ENCODE assay signal across 8 cellular contexts in the genomic region with DNA sequence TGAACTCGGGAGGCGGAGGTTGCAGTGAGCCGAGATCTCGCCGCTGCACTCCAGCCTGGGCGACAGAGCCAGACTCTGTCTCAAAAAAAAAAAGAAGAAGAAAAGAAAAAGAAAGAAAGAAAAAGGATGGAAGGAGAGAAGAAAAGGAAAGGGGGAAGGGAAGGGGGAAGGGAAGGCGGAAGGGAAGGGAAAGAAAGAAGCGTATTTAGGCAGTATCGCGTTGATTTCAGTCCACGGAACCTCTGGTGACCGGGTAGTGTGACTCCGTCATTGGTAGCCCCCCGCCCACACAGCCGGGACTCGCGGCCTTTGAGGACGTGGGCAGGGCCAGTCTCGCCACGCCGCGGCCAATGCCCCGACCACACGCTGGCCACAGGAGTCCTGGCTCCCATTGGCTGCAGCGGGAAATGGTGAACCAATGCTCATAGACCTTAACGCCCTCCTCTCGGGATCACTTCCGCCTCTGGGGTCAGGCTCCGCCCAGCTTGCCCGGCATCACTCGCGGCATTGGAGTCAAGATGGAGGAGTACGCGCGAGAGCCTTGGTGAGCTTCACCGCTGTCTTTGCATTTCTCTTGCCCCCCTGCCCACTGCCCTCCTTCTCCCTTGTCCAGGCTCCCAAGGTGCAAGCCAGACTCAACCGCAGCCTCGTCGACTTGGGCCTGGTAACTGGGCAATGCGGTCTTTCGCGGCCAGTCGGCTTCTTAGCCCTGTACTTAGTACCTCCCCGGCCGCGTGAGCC. TPM values are rescaled to one million over a fixed set of nuclear protein-coding genes. Genes with fewer than 3 reads are reported as not detected.
DNase-seq lines count a peak whose midpoint lies in the region; ATAC-seq, FAIRE-seq and TF ChIP-seq lines count a peak whose summit lies in the region.

A gene (plus strand): TSS at position 495 of the 741 bp plus-strand sequence. CDS start 24 bp downstream, at position 519.

- no peaks in the 10 kb centered on the region for H3K9me3 ChIP-seq in H1 (ENCODE audit: insufficient read depth in 2 of 2, low read depth in 1 of 2, low read length in 1 of 2)

- peak within 1 kb of the TSS; percentile 79; the same call in 1 of the 2 replicates for H3K18ac ChIP-seq in H1 (ENCODE audit: extremely low read depth, low read length)

- WGBS in H1 (ENCODE audit: extremely low coverage in 1 of 2, insufficient coverage in 1 of 2, insufficient read length in 1 of 2, insufficient replicate concordance in 2 of 2, low coverage in 1 of 2, low lambda C conversion rate in 2 of 2, missing lambda C conversion rate in 1 of 2), 2 experiments: 1% methylated on average over 38 of the region's 46 CpGs; no CpG with 5 or more reads in 1 of the 2 experiments

- peak in 1 of 2 experiments; percentile 91 for TF ChIP-seq POLR2A in H1 (IDR thresholded peaks at IDR 0.05; ENCODE audit: control extremely low read depth in 1 of 2, low read depth in 2 of 2, low read length in 2 of 2)

- peak within 1 kb of the TSS; percentile 95 for H3K27ac Mint-ChIP-seq in memory B cell

- H3K4ac ChIP-seq in H1 (replicated peaks; ENCODE audit: insufficient read length, low read depth, low read length): no peak within 1 kb of the TSS

- H4K5ac ChIP-seq in H1 (ENCODE audit: insufficient read length, low read depth, low read length): peak within 1 kb of the TSS; percentile 49

- peak within 1 kb of the TSS; percentile 30 for H4K91ac ChIP-seq in H1 (replicated peaks; ENCODE audit: insufficient read length, low read length)

- H2BK120ac ChIP-seq in H1 (replicated peaks; ENCODE audit: low read depth, low read length): no peak within 1 kb of the TSS

- TF ChIP-seq EP300 in H1 (IDR thresholded peaks at IDR 0.05; ENCODE audit: borderline replicate concordance in 1 of 2, low read depth in 2 of 2, low read length in 2 of 2): no peak

- peak within 1 kb of the TSS; percentile 90 for H3K27ac ChIP-seq in H1 (ENCODE audit: low read depth, low read length)

- H3K4me3 Mint-ChIP-seq in memory B cell: peak within 1 kb of the TSS; percentile 99

- TF ChIP-seq RAD21 in H1 (IDR thresholded peaks at IDR 0.05 in 1 of 2, conservative IDR thresholded peaks at IDR 0.05 in 1 of 2; ENCODE audit: low read depth in 2 of 2, low read length in 2 of 2): no peak; a peak in 1 of 4 replicates

- POLR2A ChIA-PET in H1 (lab: Charles Lee; ENCODE audit: partially characterized antibody): interaction anchor here (0.6 to 6.2 kb wide), 19 partner anchors 8 to 419 kb away, joined by 3 to 27 read pairs (median 4); a partner anchor contains a TSS

- H2AK5ac ChIP-seq in H1 (ENCODE audit: low read depth, low read length): peak within 1 kb of the TSS; percentile 30; the same call in 1 of the 2 replicates

- no peak within 1 kb of the TSS for H3K14ac ChIP-seq in H1 (ENCODE audit: insufficient read length)

- H3K36me3 ChIP-seq in H1 (ENCODE audit: control insufficient read depth in 2 of 4, insufficient read depth in 4 of 4, low read length in 3 of 4): peaks cover 7 to 24% (median 15%) of the 10 kb centered on the region in 4 experiments; a peak in 6 of 8 replicates

- peak within 1 kb of the TSS; percentile 48 to 72 for H3K4me2 ChIP-seq in H1 (ENCODE audit: insufficient read depth in 1 of 2, low read depth in 2 of 2, low read length in 2 of 2)

- peaks cover 7% of the 10 kb centered on the region for H3K36me3 Mint-ChIP-seq in memory B cell

- ATAC-seq in GM21360 (IDR thresholded peaks at IDR 0.05; ENCODE audit: unreplicated experiment) (peak; percentile 98), memory B cell (ENCODE audit: low read depth) (peak; percentile 98)

- TF ChIP-seq CTCF in H1 (IDR thresholded peaks at IDR 0.05; ENCODE audit: control extremely low read depth in 1 of 3, insufficient read depth in 1 of 3, low read depth in 1 of 3, low read length in 3 of 3): no peak

- peaks cover 3% of the 10 kb centered on the region for H3K4me1 Mint-ChIP-seq in memory B cell

- DNase-seq in COLO668 (lab: John Stamatoyannopoulos, UW; ENCODE audit: unreplicated experiment) (peak; percentile 98), HT1080 (ENCODE audit: low read depth) (peak; percentile 98), NOMO-1 treated with DMSO at 0.1 percent for 48 hours (lab: John Stamatoyannopoulos, UW; ENCODE audit: unreplicated experiment) (peak; percentile 98), H1 (ENCODE audit: low read depth in 1 of 2, low spot score in 2 of 2) (peak; percentile 77 to 93), memory B cell (ENCODE audit: low spot score in 2 of 2) (peak; percentile 85 to 88)
- DNase-seq in activated CD8-positive, alpha-beta memory T cell treated with anti-CD3 and anti-CD28 coated beads for 4 hours (ENCODE audit: low read depth in 2 of 2): peak; percentile 86 to 89
- DNase-seq in stimulated activated CD8-positive, alpha-beta memory T cell treated with anti-CD3 and anti-CD28 coated beads, Interleukin-12 subunit alpha, Interleukin-12 subunit beta, amount 100 ng/mL, for 24 hours (ENCODE audit: extremely low read depth): peak; percentile 78

- peak within 1 kb of the TSS; percentile 93; the same call in 1 of the 2 replicates for H4K8ac ChIP-seq in H1 (ENCODE audit: extremely low read depth, insufficient read depth, low read length)

- H2BK20ac ChIP-seq in H1 (ENCODE audit: low read length): no peak within 1 kb of the TSS

- H2BK15ac ChIP-seq in H1 (ENCODE audit: low read length): no peak within 1 kb of the TSS

- no peaks in the 10 kb centered on the region for H3K27me3 Mint-ChIP-seq in memory B cell

- FAIRE-seq in H1 (lab: Jason Lieb, UNC): peak; percentile 78

- peaks cover 12 to 29% of the 10 kb centered on the region in 2 experiments for H3K79me2 ChIP-seq in H1 (ENCODE audit: control insufficient read depth in 1 of 2, insufficient read depth in 2 of 2, low read length in 2 of 2)

- no peak within 1 kb of the TSS for H3K56ac ChIP-seq in H1 (replicated peaks; ENCODE audit: insufficient read length, low read depth, low read length)

- no peak within 1 kb of the TSS for H2BK12ac ChIP-seq in H1 (ENCODE audit: low read depth, low read length)

- CTCF ChIA-PET in H1 (lab: Charles Lee; ENCODE audit: partially characterized antibody): interaction anchor here (0.7 to 5.5 kb wide), 11 partner anchors 10 to 442 kb away, joined by 3 to 39 read pairs (median 4); a partner anchor contains a TSS

- no peaks in the 10 kb centered on the region; the same call in 1 of the 2 replicates for H3K79me1 ChIP-seq in H1 (ENCODE audit: low read depth, low read length)

- H3K4me3 ChIP-seq in H1 (ENCODE audit: extremely low read depth in 1 of 4, insufficient read depth in 2 of 4, low read depth in 3 of 4, low read length in 4 of 4): peak within 1 kb of the TSS; percentile 83 to 100 (median 94)

- no peaks in the 10 kb centered on the region for H3K9me3 Mint-ChIP-seq in memory B cell

- H3K4me1 ChIP-seq in H1 (replicated peaks in 1 of 4; ENCODE audit: control insufficient read depth in 3 of 4, insufficient read depth in 4 of 4, low read length in 3 of 4): peaks cover 0 to 3% (median 0%) of the 10 kb centered on the region in 4 experiments; a peak in 1 of 7 replicates

- no peaks in the 10 kb centered on the region for H3K27me3 ChIP-seq in H1 (replicated peaks in 1 of 4; ENCODE audit: control insufficient read depth in 3 of 4, extremely low read depth in 1 of 4, insufficient read depth in 3 of 4, low read length in 3 of 4)

- H2AFZ ChIP-seq in H1 (ENCODE audit: low read length): peak within 1 kb of the TSS; percentile 98

- H2BK5ac ChIP-seq in H1 (ENCODE audit: low read depth, low read length): peak within 1 kb of the TSS; percentile 89

- peak within 1 kb of the TSS; percentile 90 to 98 (median 96) for H3K9ac ChIP-seq in H1 (replicated peaks in 1 of 4; ENCODE audit: extremely low read depth in 1 of 4, low read depth in 3 of 4, low read length in 3 of 4)

- H4K20me1 ChIP-seq in H1 (replicated peaks in 1 of 2; ENCODE audit: control insufficient read depth in 1 of 2, insufficient read depth in 2 of 2, low read length in 2 of 2): peaks cover 0 to 1% of the 10 kb centered on the region in 2 experiments

- H3K23me2 ChIP-seq in H1 (ENCODE audit: low read depth, low read length): no peaks in the 10 kb centered on the region

- no peak within 1 kb of the TSS for H3K23ac ChIP-seq in H1 (ENCODE audit: insufficient read length)

TF ChIP-seq in H1, 55 proteins besides CTCF, POLR2A, EP300 and RAD21 (continues in another document):
- TF ChIP-seq PHF8 (conservative IDR thresholded peaks at IDR 0.05; ENCODE audit: low read depth, low read length) (peak; percentile 87), NRF1 (IDR thresholded peaks at IDR 0.05; ENCODE audit: low read depth, low read length) (no peak), SUZ12 (IDR thresholded peaks at IDR 0.05; ENCODE audit: low read length) (0 out of 2 replicates have a peak, but pooled peaks have one; percentile 29), JUN (IDR thresholded peaks at IDR 0.05; ENCODE audit: low read depth, low read length) (0 out of 2 replicates have a peak, but pooled peaks have one; percentile 4), NANOG (IDR thresholded peaks at IDR 0.05; ENCODE audit: insufficient read depth, low read depth, low read length, poor library complexity, severe bottlenecking) (no peak), POLR2AphosphoS5 (IDR thresholded peaks at IDR 0.05; ENCODE audit: low read depth, low read length) (peak; percentile 99), FOSL1 (IDR thresholded peaks at IDR 0.05; ENCODE audit: insufficient read depth, low read depth, low read length) (no peak), RNF2 (IDR thresholded peaks at IDR 0.05; ENCODE audit: borderline replicate concordance, low read depth, low read length, missing control alignments, poor library complexity, severe bottlenecking) (no peak)
- TF ChIP-seq, protein P1, sequence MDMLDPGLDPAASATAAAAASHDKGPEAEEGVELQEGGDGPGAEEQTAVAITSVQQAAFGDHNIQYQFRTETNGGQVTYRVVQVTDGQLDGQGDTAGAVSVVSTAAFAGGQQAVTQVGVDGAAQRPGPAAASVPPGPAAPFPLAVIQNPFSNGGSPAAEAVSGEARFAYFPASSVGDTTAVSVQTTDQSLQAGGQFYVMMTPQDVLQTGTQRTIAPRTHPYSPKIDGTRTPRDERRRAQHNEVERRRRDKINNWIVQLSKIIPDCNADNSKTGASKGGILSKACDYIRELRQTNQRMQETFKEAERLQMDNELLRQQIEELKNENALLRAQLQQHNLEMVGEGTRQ (IDR thresholded peaks at IDR 0.05; ENCODE audit: low read length): no peak

RNA-seq across cellular contexts. Expression of the gene that starts here (rescaled TPM):
- 99.3 and 101 TPM in 2 replicates for total RNA-seq in HT1080 (2014; rRNA removed; shearing (Covaris generic))
- 72.9 and 77.2 TPM in 2 replicates for polyA plus RNA-seq in HT1080 (2015; cell fraction: cytosol; rRNA removed)
- polyA plus RNA-seq in HT1080 (2015; cell fraction: nucleus; rRNA removed): 58.3 and 66.5 TPM in 2 replicates
- total RNA-seq in H1 (2021; fragmentation: NEBNext Ultra II Directional; extraction: Animal tissue kit (Norgen Biotek cat#: 25700)): 54.3 and 57.1 TPM in 2 replicates
- 15.9 and 30.3 TPM in 2 replicates for polyA plus RNA-seq in H1 (2011; rRNA removed)
- 35.4 TPM for polyA plus RNA-seq in H1 (2011; cell fraction: cytosol; rRNA removed)
- polyA plus RNA-seq in H1 (2011; cell fraction: nucleus; rRNA removed): 14.3 TPM
- polyA plus RNA-seq in H1 (2012, experiment 1 of 2): 37.6 to 47.3 TPM (median 42.5 TPM) in 4 replicates
- 7.9 TPM for polyA plus RNA-seq in H1 (2012, experiment 2 of 2)
- 30.7 TPM for polyA plus RNA-seq in H1 (2013, experiment 1 of 2)
- polyA plus RNA-seq in H1 (2013, experiment 2 of 2): 32.7 TPM
- polyA minus RNA-seq in H1 (2011; rRNA and poly(A)+ RNA removed): 19.5 and 29.5 TPM in 2 replicates
- polyA minus RNA-seq in H1 (2011; cell fraction: cytosol; rRNA and poly(A)+ RNA removed): 11.4 TPM
- 17.0 TPM for polyA minus RNA-seq in H1 (2011; cell fraction: nucleus; rRNA and poly(A)+ RNA removed)

Comparison
In these comparisons a context has a peak if more than half of its experiments do, and no peak if none do; other contexts are left out.
1. Peak in every context shown above with its lines: DNase-seq, ATAC-seq, H3K4me3 ChIP-seq and H3K27ac ChIP-seq.